ENCODE assay signal across 19 cellular contexts in genomic region chr12:49092816-49093406, GRCh38. TPM values are rescaled to one million over a fixed set of nuclear protein-coding genes. Genes with fewer than 3 reads are reported as not detected.
A peak's percentile ranks its signal among the peaks of the same experiment; 100 is the strongest.
DNase-seq lines count a peak whose midpoint lies in the region; ATAC-seq and TF ChIP-seq lines count a peak whose summit lies in the region.
"Had no signal": no experiment of that assay in that cellular context is flagged by ENCODE, and none has a peak within 500 bp of the region (broad histone marks: within the 10 kb centered on the region; RNA-seq: fewer than 3 reads in every experiment).

No MANE protein-coding gene starts in this region.

- H3K4me3 ChIP-seq in heart left ventricle, result peak overlapping the region in 9 of 12 donors; percentile 31 to 52 (median 46)
- H3K4me3 ChIP-seq in PC-3 (ENCODE audit: low read length), result peak overlapping the region; percentile 43
- H3K4me3 ChIP-seq in lower lobe of right lung, result peak overlapping the region; percentile 49
- H3K4me3 ChIP-seq in smooth muscle cell, result no peak overlapping the region

- H3K9me3 Mint-ChIP-seq in activated naive CD8-positive, alpha-beta T cell treated with anti-CD3 and anti-CD28 coated beads, Interleukin-2, amount 50 U/mL, for 24 hours, result no peaks in the 10 kb centered on the region
- H3K9me3 Mint-ChIP-seq: activated CD8-positive, alpha-beta T cell treated with anti-CD3 and anti-CD28 coated beads for 36 hours; dendritic cell treated with granulocyte-macrophage colony-stimulating factor and Interleukin-4, amounts not matched to agents 40 ng/mL and 50 ng/mL, for 4 days; immature natural killer cell had no signal

- H3K27ac Mint-ChIP-seq in activated naive CD8-positive, alpha-beta T cell treated with anti-CD3 and anti-CD28 coated beads, Interleukin-2, amount 50 U/mL, for 24 hours, result no peak overlapping the region
- H3K27ac Mint-ChIP-seq: activated CD8-positive, alpha-beta T cell treated with anti-CD3 and anti-CD28 coated beads for 36 hours; dendritic cell treated with granulocyte-macrophage colony-stimulating factor and Interleukin-4, amounts not matched to agents 40 ng/mL and 50 ng/mL, for 4 days; immature natural killer cell had no signal

- H2AFZ ChIP-seq in PC-3 (ENCODE audit: low read length) (peak overlapping the region; percentile 54; the same call in 1 of the 2 replicates), smooth muscle cell (ENCODE audit: low read depth) (no peak overlapping the region)

- H3K9ac ChIP-seq in PC-3 (ENCODE audit: low read length), result no peak overlapping the region
- H3K9ac ChIP-seq in smooth muscle cell (ENCODE audit: low read depth), result no peak overlapping the region

- no peak overlapping the region for H3K4me3 Mint-ChIP-seq in activated naive CD8-positive, alpha-beta T cell treated with anti-CD3 and anti-CD28 coated beads, Interleukin-2, amount 50 U/mL, for 24 hours
- H3K4me3 Mint-ChIP-seq: activated CD8-positive, alpha-beta T cell treated with anti-CD3 and anti-CD28 coated beads for 36 hours had no signal

- 63 to 80% (median 66%) methylated on average over 4 of the region's 4 CpGs for whole genome bisulfite sequencing in heart left ventricle, 4 donors
- WGBS in smooth muscle cell (ENCODE audit: low lambda C conversion rate), result 77% methylated on average over 4 of the region's 4 CpGs

- H3K4me2 ChIP-seq in PC-3 (ENCODE audit: low read length) (peak overlapping the region; percentile 59), smooth muscle cell (peak overlapping the region; percentile 86)

- H3K9me3 ChIP-seq in heart left ventricle, result no peaks in the 10 kb centered on the region
- H3K9me3 ChIP-seq in PC-3 (ENCODE audit: low read length), result no peaks in the 10 kb centered on the region
- no peaks in the 10 kb centered on the region for H3K9me3 ChIP-seq in lower lobe of right lung
- H3K9me3 ChIP-seq in smooth muscle cell (replicated peaks; ENCODE audit: low read depth), result no peaks in the 10 kb centered on the region
- H3K9me3 ChIP-seq: right atrium auricular region, stomach, upper lobe of left lung had no signal

- CTCF ChIA-PET in PC-3 (lab: Charles Lee), result interaction anchor here (0.6 to 2.7 kb wide), 6 partner anchors 13 to 29 kb away, joined by 3 to 10 read pairs (median 4); partner anchors contain the start of gene RHEBL1

- peaks cover 51% of the 10 kb centered on the region for H3K4me1 Mint-ChIP-seq in activated naive CD8-positive, alpha-beta T cell treated with anti-CD3 and anti-CD28 coated beads, Interleukin-2, amount 50 U/mL, for 24 hours

- no TSS peak for BruUV-seq in PC-3 (replicated peaks; lab: Mats Ljungman, UMichigan)

- H3K9me2 ChIP-seq in PC-3 (replicated peaks; ENCODE audit: low read length), result no peaks in the 10 kb centered on the region

- ATAC-seq in heart left ventricle (no peak), left cardiac atrium (no peak), PC-3 (no peak), lower lobe of right lung (no peak)
- ATAC-seq in activated naive CD8-positive, alpha-beta T cell treated with anti-CD3 and anti-CD28 coated beads, Interleukin-2, amount 50 U/mL, for 24 hours, result no peak

- H4K20me1 ChIP-seq in PC-3 (ENCODE audit: low read length) (no peaks in the 10 kb centered on the region), smooth muscle cell (ENCODE audit: low read depth) (peaks cover 16% of the 10 kb centered on the region)

- TF ChIP-seq CTCF in heart left ventricle (IDR thresholded peaks at IDR 0.05) (no peak), PC-3 (conservative IDR thresholded peaks at IDR 0.05; ENCODE audit: low read depth, low read length) (no peak), lower lobe of right lung (IDR thresholded peaks at IDR 0.05) (no peak), smooth muscle cell (IDR thresholded peaks at IDR 0.05; ENCODE audit: borderline replicate concordance, insufficient read depth, poor library complexity, severe bottlenecking) (no peak)

- no peak for TF ChIP-seq POLR2A in heart left ventricle (IDR thresholded peaks at IDR 0.05)

- peaks cover 61% of the 10 kb centered on the region for H3K27me3 Mint-ChIP-seq in activated naive CD8-positive, alpha-beta T cell treated with anti-CD3 and anti-CD28 coated beads, Interleukin-2, amount 50 U/mL, for 24 hours

- DNase-seq in heart left ventricle, result no peak
- no peak for DNase-seq in left cardiac atrium
- DNase-seq in PC-3, result no peak
- no peak for DNase-seq in lower lobe of right lung
- DNase-seq in smooth muscle cell (lab: John Stamatoyannopoulos, UW; ENCODE audit: unreplicated experiment), result no peak
- no peak for DNase-seq in NCI-H748 treated with DMSO at 0.1 percent for 48 hours (lab: John Stamatoyannopoulos, UW)
- DNase-seq in activated naive CD8-positive, alpha-beta T cell treated with anti-CD3 and anti-CD28 coated beads, Interleukin-2, amount 50 U/mL, for 24 hours, result no peak
- DNase-seq in stimulated activated CD4-positive, alpha-beta T cell treated with anti-CD3 and anti-CD28 coated beads, Interleukin-2, amount 100 ng/mL, for 24 hours, result no peak
- DNase-seq: activated gamma-delta T cell; immature natural killer cell; NK-92 treated with Interleukin-12 subunit alpha and Interleukin-12 subunit beta, amount 100 ng/mL, for 24 hours; stomach; upper lobe of left lung had no signal

- peaks cover 0 to 24% (median 18%) of the 10 kb centered on the region in 9 donors for H3K36me3 ChIP-seq in heart left ventricle
- H3K36me3 ChIP-seq in PC-3 (ENCODE audit: low read depth, low read length), result no peaks in the 10 kb centered on the region
- H3K36me3 ChIP-seq in lower lobe of right lung, result peaks cover 22% of the 10 kb centered on the region
- H3K36me3 ChIP-seq in smooth muscle cell (ENCODE audit: low read depth), result no peaks in the 10 kb centered on the region

- H3K27ac ChIP-seq in heart left ventricle, result peak overlapping the region in 3 of 12 donors; percentile 35 to 56 (median 50)
- H3K27ac ChIP-seq in PC-3 (ENCODE audit: low read length), result no peak overlapping the region
- no peak overlapping the region for H3K27ac ChIP-seq in lower lobe of right lung
- no peak overlapping the region for H3K27ac ChIP-seq in smooth muscle cell (ENCODE audit: low read depth)
- H3K27ac ChIP-seq: right atrium auricular region had no signal

- H3K27me3 ChIP-seq in heart left ventricle (peaks cover 0 to 66% (median 35%) of the 10 kb centered on the region in 9 donors), PC-3 (ENCODE audit: low read length) (peaks cover 38% of the 10 kb centered on the region), lower lobe of right lung (ENCODE audit: low read depth) (peaks cover 64% of the 10 kb centered on the region), smooth muscle cell (ENCODE audit: low read depth) (peaks cover 74% of the 10 kb centered on the region)
- H3K27me3 ChIP-seq: right atrium auricular region had no signal

- POLR2A ChIA-PET in PC-3 (lab: Charles Lee; ENCODE audit: unreplicated experiment), result no interaction called here

- intact Hi-C loops in heart left ventricle (cut with DNase I) (no loop called here), left cardiac atrium (cut with DNase I) (no loop called here), PC-3 (cut with micrococcal nuclease) (loop anchor here (1.0 kb wide), 1 partner anchor 29 kb away; no protein-coding TSS in a partner anchor), lower lobe of right lung (cut with DNase I) (no loop called here)

- H3K79me2 ChIP-seq in PC-3 (ENCODE audit: low read length) (no peaks in the 10 kb centered on the region), smooth muscle cell (ENCODE audit: low read depth) (no peaks in the 10 kb centered on the region)

- peaks cover 5% of the 10 kb centered on the region for H3K36me3 Mint-ChIP-seq in activated naive CD8-positive, alpha-beta T cell treated with anti-CD3 and anti-CD28 coated beads, Interleukin-2, amount 50 U/mL, for 24 hours (ENCODE audit: low read depth)

- H3F3A ChIP-seq in PC-3 (ENCODE audit: low read length, unreplicated experiment), result no peaks in the 10 kb centered on the region
- no peaks in the 10 kb centered on the region for H3F3A ChIP-seq in smooth muscle cell (ENCODE audit: low read depth)

- H3K4me1 ChIP-seq in heart left ventricle (peaks cover 10 to 72% (median 57%) of the 10 kb centered on the region in 12 donors), PC-3 (ENCODE audit: insufficient read depth, low read length) (peaks cover 29% of the 10 kb centered on the region), lower lobe of right lung (peaks cover 71% of the 10 kb centered on the region), smooth muscle cell (ENCODE audit: low read depth) (peaks cover 33% of the 10 kb centered on the region)

RNA-seq across cellular contexts. Expression of gene DHH, which starts 1.7 kb away (rescaled TPM):
- 1 to 10 TPM in 1 of 9 donors, under 1 TPM in 8; 0.34 to 1.5 (median 0.76) TPM for total RNA-seq in heart left ventricle
- 1 to 10 TPM in 1 of 2 donors, under 1 TPM in 1; 0.38 to 1.0 TPM for polyA plus RNA-seq in heart left ventricle
- total RNA-seq in left cardiac atrium, result 1 to 10 TPM in 1 of 2 donors, under 1 TPM in 1; 0.97 to 1.0 TPM
- 0.04 and 0.23 TPM in 2 replicates for total RNA-seq in PC-3 (2014; rRNA removed)
- total RNA-seq in lower lobe of right lung, result 1.5 TPM
- total RNA-seq in smooth muscle cell, result 0.04 TPM in 1 of 2 replicates, not detected in the other
- not detected in 2 replicates for polyA plus RNA-seq in smooth muscle cell
- total RNA-seq: Calu3, fibroblast of villous mesenchyme had no signal
- polyA plus RNA-seq: BJ, immature natural killer cell had no signal

RNA-seq across cellular contexts. Expression of gene LMBR1L, which starts 17.7 kb away (rescaled TPM):
- total RNA-seq in heart left ventricle, result 10 to 100 TPM; 10.4 to 43.5 (median 27.9) TPM
- polyA plus RNA-seq in heart left ventricle, result 10 to 100 TPM; 17.2 to 23.7 TPM
- total RNA-seq in left cardiac atrium, result 10 to 100 TPM; 24.4 to 46.0 TPM
- total RNA-seq in PC-3 (2014; rRNA removed), result 17.1 and 18.5 TPM in 2 replicates
- 61.7 TPM for total RNA-seq in lower lobe of right lung
- total RNA-seq in smooth muscle cell, result 32.4 and 57.3 TPM in 2 replicates
- polyA plus RNA-seq in smooth muscle cell, result 49.5 and 61.8 TPM in 2 replicates

RNA-seq across cellular contexts. Expression of gene RHEBL1, which starts 23.1 kb away (rescaled TPM):
- 1 to 10 TPM in 2 of 9 donors, under 1 TPM in 2, not detected in 5; 0.19 to 2.0 (median 0.72) TPM for total RNA-seq in heart left ventricle
- polyA plus RNA-seq in heart left ventricle, result under 1 TPM; 0.37 to 0.50 TPM
- under 1 TPM; 0.24 to 0.41 TPM for total RNA-seq in left cardiac atrium
- 4.2 and 5.0 TPM in 2 replicates for total RNA-seq in PC-3 (2014; rRNA removed)
- total RNA-seq in lower lobe of right lung, result 1.5 TPM
- 0.76 and 1.3 TPM in 2 replicates for total RNA-seq in smooth muscle cell
- polyA plus RNA-seq in smooth muscle cell, result 2.1 TPM in 2 replicates
- total RNA-seq: stomach had no signal

RNA-seq across cellular contexts. Expression of gene KMT2D, which starts 32.3 kb away (rescaled TPM):
- total RNA-seq in heart left ventricle (10 to 100 TPM; 32.5 to 82.7 (median 55.6) TPM), left cardiac atrium (10 to 100 TPM; 44.1 to 47.4 TPM), PC-3 (2014; rRNA removed) (41.9 and 51.7 TPM in 2 replicates), lower lobe of right lung (114 TPM), smooth muscle cell (22.8 and 25.9 TPM in 2 replicates)
- polyA plus RNA-seq in heart left ventricle (10 to 100 TPM; 38.1 to 47.4 TPM), smooth muscle cell (24.6 and 37.2 TPM in 2 replicates)

RNA-seq across cellular contexts. Expression of gene TUBA1B, which starts 38.3 kb away (rescaled TPM):
- total RNA-seq in heart left ventricle (100 to 1,000 TPM; 242 to 966 (median 464) TPM), left cardiac atrium (100 to 1,000 TPM; 577 to 615 TPM), PC-3 (2014; rRNA removed) (4,374 and 4,720 TPM in 2 replicates), lower lobe of right lung (575 TPM), smooth muscle cell (1,427 and 1,487 TPM in 2 replicates)
- polyA plus RNA-seq in heart left ventricle (1,000 to 10,000 TPM in 1 of 2 donors, 100 to 1,000 TPM in 1; 189 to 1,651 TPM), smooth muscle cell (1,057 and 1,405 TPM in 2 replicates)
